ENCODE assay signal across 14 cellular contexts in genomic region chr1:23202263-23202749, GRCh38. TPM values are rescaled to one million over a fixed set of nuclear protein-coding genes. Genes with fewer than 3 reads are reported as not detected.
DNase-seq lines count a peak whose midpoint lies in the region; ATAC-seq, FAIRE-seq and TF ChIP-seq lines count a peak whose summit lies in the region.
"Had no signal": no experiment of that assay in that cellular context is flagged by ENCODE, and none has a peak within 500 bp of the region (broad histone marks: within the 10 kb centered on the region; RNA-seq: fewer than 3 reads in every experiment).

No MANE protein-coding gene starts in this region.

- H3K27me3 ChIP-seq in skeletal muscle satellite cell (ENCODE audit: control insufficient read depth, insufficient read depth, low read length) (no peaks in the 10 kb centered on the region), pancreas (no peaks in the 10 kb centered on the region)
- H3K27me3 ChIP-seq: left lung had no signal

- TF ChIP-seq CTCF in GM12865 (IDR thresholded peaks at IDR 0.05; ENCODE audit: insufficient read depth, low read depth, low read length, missing control alignments), result no peak
- TF ChIP-seq CTCF in epithelial cell of esophagus (IDR thresholded peaks at IDR 0.05; ENCODE audit: insufficient read depth, low read depth, low read length, missing control alignments), result no peak
- no peak for TF ChIP-seq CTCF in pancreas (IDR thresholded peaks at IDR 0.05)

- no peak for FAIRE-seq in pancreas (lab: Jason Lieb, UNC)

- H3K4me1 ChIP-seq in skeletal muscle satellite cell (ENCODE audit: control insufficient read depth, insufficient read depth, low read length), result peaks cover 28% of the 10 kb centered on the region
- H3K4me1 ChIP-seq in pancreas, result no peaks in the 10 kb centered on the region
- H3K4me1 ChIP-seq: left lung had no signal

- H3K4me2 ChIP-seq in skeletal muscle satellite cell (ENCODE audit: low read length), result peak overlapping the region; percentile 22

- WGBS in pancreas, 2 donors, result 59 to 82% methylated on average over 3 of the region's 3 CpGs

- no peaks in the 10 kb centered on the region for H3K36me3 ChIP-seq in skeletal muscle satellite cell (ENCODE audit: insufficient read depth, low read length)
- H3K36me3 ChIP-seq in pancreas, result no peaks in the 10 kb centered on the region
- H3K36me3 ChIP-seq: left lung, WERI-Rb-1 had no signal

- no peak overlapping the region for H3K27ac ChIP-seq in pancreas
- H3K27ac ChIP-seq: left lung, skin epidermis, WERI-Rb-1 had no signal

- H3K9me3 ChIP-seq in skeletal muscle satellite cell (replicated peaks; ENCODE audit: low read length) (no peaks in the 10 kb centered on the region), pancreas (no peaks in the 10 kb centered on the region)
- H3K9me3 ChIP-seq: Caco-2, left lung had no signal

- no peak overlapping the region for H3K9ac ChIP-seq in skeletal muscle satellite cell (ENCODE audit: low read depth, low read length)

- DNase-seq in GM12865 (ENCODE audit: low read depth) (peak; percentile 55), NCI-H69 (lab: John Stamatoyannopoulos, UW) (peak; percentile 2), epithelial cell of esophagus (ENCODE audit: low read depth) (peak; percentile 67), pancreas (no peak), NCI-H146 (lab: John Stamatoyannopoulos, UW) (no peak)
- DNase-seq in effector CD4-positive, alpha-beta T cell, result no peak
- DNase-seq: activated naive CD8-positive, alpha-beta T cell treated with anti-CD3 and anti-CD28 coated beads, Interleukin-2, amount 50 U/mL, for 24 hours; Caco-2; left lung; nephron progenitor cell; WERI-Rb-1 had no signal

- H3K4me3 ChIP-seq in GM12865 (ENCODE audit: low read depth, low read length) (no peak overlapping the region), epithelial cell of esophagus (ENCODE audit: low read length) (no peak overlapping the region), skeletal muscle satellite cell (ENCODE audit: low read length) (no peak overlapping the region), pancreas (no peak overlapping the region)
- H3K4me3 ChIP-seq: left lung, skin epidermis had no signal

- intact Hi-C loops in pancreas (cut with DNase I), result no loop called here

- ATAC-seq in pancreas, result no peak
- ATAC-seq: activated naive CD8-positive, alpha-beta T cell treated with anti-CD3 and anti-CD28 coated beads, Interleukin-2, amount 50 U/mL, for 24 hours; left lung had no signal

RNA-seq across cellular contexts. Expression of gene HTR1D, which starts 15.0 kb away (rescaled TPM):
- total RNA-seq in skeletal muscle satellite cell (2012; rRNA removed), result not detected in 2 replicates
- total RNA-seq in pancreas, result under 1 TPM in 4 of 6 donors, not detected in 2; 0.06 to 0.23 (median 0.20) TPM
- polyA plus RNA-seq in pancreas, result under 1 TPM; 0.14 to 0.15 TPM
- total RNA-seq: SK-MEL-5 had no signal

RNA-seq across cellular contexts. Expression of gene LUZP1, which starts 33.6 kb away (rescaled TPM):
- 17.5 and 22.1 TPM in 2 replicates for total RNA-seq in skeletal muscle satellite cell (2012; rRNA removed)
- 10 to 100 TPM in 2 of 6 donors, 1 to 10 TPM in 4; 5.2 to 15.2 (median 7.0) TPM for total RNA-seq in pancreas
- polyA plus RNA-seq in pancreas, result 1 to 10 TPM; 1.7 to 2.7 TPM

Comparison
In these comparisons a context has a peak if more than half of its experiments do, and no peak if none do; other contexts are left out.
1. DNase-seq: peak in GM12865 (single experiment), NCI-H69 (single experiment) and epithelial cell of esophagus (single experiment); none in effector CD4-positive, alpha-beta T cell (single experiment), pancreas (0 of 6) and NCI-H146 (single experiment).